In the genomic region with DNA sequence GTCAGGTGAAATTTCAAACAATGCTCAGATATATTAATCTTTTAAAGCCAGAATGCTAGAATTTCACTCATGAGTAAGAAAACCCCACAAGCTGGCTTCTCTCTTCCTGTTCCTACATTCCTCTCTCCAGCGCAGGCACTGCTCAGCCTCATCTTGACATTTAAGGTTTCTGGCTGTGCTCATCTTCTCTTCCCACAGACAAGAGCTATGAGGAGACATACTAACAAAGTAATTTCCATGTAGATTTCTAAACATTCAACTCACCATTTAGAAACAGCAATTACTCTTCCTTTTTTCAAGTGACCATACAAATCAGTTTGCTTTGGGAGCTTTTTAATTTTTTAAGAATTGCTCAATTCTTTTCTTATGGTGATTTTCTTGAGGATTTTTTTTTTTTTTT, we compare ENCODE assay signal across 27 cellular contexts. TPM values are rescaled to one million over a fixed set of nuclear protein-coding genes. Genes with fewer than 3 reads are reported as not detected.
DNase-seq lines count a peak whose midpoint lies in the region; ATAC-seq and TF ChIP-seq lines count a peak whose summit lies in the region.
"Had no signal": no experiment of that assay in that cellular context is flagged by ENCODE, and none has a peak within 500 bp of the region (broad histone marks: within the 10 kb centered on the region; RNA-seq: fewer than 3 reads in every experiment).

No MANE protein-coding gene starts in this region.

- DNase-seq in NB4 (ENCODE audit: low read depth) (peak; percentile 60), body of pancreas (peak in 1 of 4 donors; percentile 25), NCI-H1092 (lab: John Stamatoyannopoulos, UW) (no peak), suprapubic skin (ENCODE audit: low spot score in 2 of 2) (no peak), RKO (ENCODE audit: low spot score) (no peak)
- no peak for DNase-seq in activated T-cell treated with anti-CD3 and anti-CD28 coated beads, Interleukin-2, amount 50 U/mL, for 72 hours
- DNase-seq: activated CD8-positive, alpha-beta T cell treated with anti-CD3 and anti-CD28 coated beads for 36 hours; activated naive CD4-positive, alpha-beta T cell treated with Interleukin-2 at 50 U/mL for 16 hours; activated T-cell treated with anti-CD3 and anti-CD28 coated beads, Interleukin-2, amount 50 U/mL, for 1 hour; aorta; CD4-positive, alpha-beta memory T cell; cerebellar nuclear complex; DMS79; effector memory CD4-positive, alpha-beta T cell; heart right ventricle; NCI-H1436; NCI-H526; OCI-M1; SHP77; stimulated activated CD4-positive, alpha-beta T cell treated with anti-CD3 and anti-CD28 coated beads, Interleukin-4, amount 100 ng/mL, for 24 hours had no signal

- H3K4me1 ChIP-seq in BLaER1 treated with 17β-estradiol and CSF1 and Interleukin-3, amounts not matched to agents 10 nM and 100 nM: peaks cover 8 to 88% (median 53%) of the 10 kb centered on the region in 10 experiments
- no peaks in the 10 kb centered on the region for H3K4me1 ChIP-seq in body of pancreas
- peaks cover 18% of the 10 kb centered on the region for H3K4me1 ChIP-seq in mesodermal cell (ENCODE audit: control insufficient read depth, insufficient read depth, low read length, poor library complexity, severe bottlenecking)
- peaks cover 2% of the 10 kb centered on the region for H3K4me1 ChIP-seq in suprapubic skin

- H3K9me3 Mint-ChIP-seq in activated T-cell treated with anti-CD3 and anti-CD28 coated beads, Interleukin-2, amount 50 U/mL, for 72 hours: no peaks in the 10 kb centered on the region
- H3K9me3 Mint-ChIP-seq: activated CD8-positive, alpha-beta T cell treated with anti-CD3 and anti-CD28 coated beads for 36 hours; CD4-positive, alpha-beta memory T cell; nephron; T-helper 2 cell treated with Interferon-gamma antibody and Interleukin-4, amounts not matched to agents 5 μg/mL and 100 μg/mL, for 36 hours had no signal

- peak overlapping the region in 6 of 11 experiments; percentile 33 to 95 (median 70); a peak in 12 of 22 replicates for H3K4me2 ChIP-seq in BLaER1 treated with 17β-estradiol and CSF1 and Interleukin-3, amounts not matched to agents 10 nM and 100 nM
- H3K4me2 ChIP-seq: KMS-11 had no signal

- no peak overlapping the region for H3K27ac Mint-ChIP-seq in activated T-cell treated with anti-CD3 and anti-CD28 coated beads, Interleukin-2, amount 50 U/mL, for 72 hours
- H3K27ac Mint-ChIP-seq: activated CD8-positive, alpha-beta T cell treated with anti-CD3 and anti-CD28 coated beads for 36 hours; CD4-positive, alpha-beta memory T cell; nephron; progenitor cell of endocrine pancreas; T-helper 2 cell treated with Interferon-gamma antibody and Interleukin-4, amounts not matched to agents 5 μg/mL and 100 μg/mL, for 36 hours had no signal

- TF ChIP-seq EP300 in suprapubic skin (IDR thresholded peaks at IDR 0.05): no peak

- ATAC-seq in body of pancreas: peak; percentile 47
- no peak for ATAC-seq in activated T-cell treated with anti-CD3 and anti-CD28 coated beads, Interleukin-2, amount 50 U/mL, for 72 hours (replicated peaks in 1 of 2)
- ATAC-seq: activated CD8-positive, alpha-beta T cell treated with anti-CD3 and anti-CD28 coated beads for 36 hours; heart right ventricle had no signal

- TF ChIP-seq CTCF in NB4 (IDR thresholded peaks at IDR 0.05; ENCODE audit: low read depth, low read length): no peak
- no peak for TF ChIP-seq CTCF in body of pancreas (IDR thresholded peaks at IDR 0.05)
- TF ChIP-seq CTCF in suprapubic skin (IDR thresholded peaks at IDR 0.05): no peak

- no peak overlapping the region for H3K4me3 Mint-ChIP-seq in activated T-cell treated with anti-CD3 and anti-CD28 coated beads, Interleukin-2, amount 50 U/mL, for 72 hours
- H3K4me3 Mint-ChIP-seq: activated CD8-positive, alpha-beta T cell treated with anti-CD3 and anti-CD28 coated beads for 36 hours; CD4-positive, alpha-beta memory T cell; nephron; T-helper 2 cell treated with Interferon-gamma antibody and Interleukin-4, amounts not matched to agents 5 μg/mL and 100 μg/mL, for 36 hours had no signal

- peak overlapping the region in 9 of 11 experiments; percentile 2 to 98 (median 90); a peak in 15 of 22 replicates for H3K27ac ChIP-seq in BLaER1 treated with 17β-estradiol and CSF1 and Interleukin-3, amounts not matched to agents 10 nM and 100 nM
- H3K27ac ChIP-seq in body of pancreas (no peak overlapping the region), mesodermal cell (ENCODE audit: low read depth, low read length, severe bottlenecking) (peak overlapping the region; percentile 88), suprapubic skin (no peak overlapping the region)
- H3K27ac ChIP-seq: heart right ventricle, KMS-11, skin epidermis had no signal

- no peaks in the 10 kb centered on the region for H3K36me3 ChIP-seq in BLaER1 treated with 17β-estradiol and CSF1 and Interleukin-3, amounts not matched to agents 10 nM and 100 nM
- no peaks in the 10 kb centered on the region for H3K36me3 ChIP-seq in body of pancreas (replicated peaks in 1 of 2; ENCODE audit: insufficient read depth in 1 of 2, low read depth in 2 of 2)
- no peaks in the 10 kb centered on the region for H3K36me3 ChIP-seq in mesodermal cell (ENCODE audit: control insufficient read depth, insufficient read depth, low read length)
- no peaks in the 10 kb centered on the region for H3K36me3 ChIP-seq in suprapubic skin
- H3K36me3 ChIP-seq: heart right ventricle had no signal

- no peaks in the 10 kb centered on the region for H4K20me1 ChIP-seq in BLaER1 treated with 17β-estradiol and CSF1 and Interleukin-3, amounts not matched to agents 10 nM and 100 nM

- peak overlapping the region in 5 of 11 experiments; percentile 6 to 61 (median 42); a peak in 9 of 22 replicates for H3K9ac ChIP-seq in BLaER1 treated with 17β-estradiol and CSF1 and Interleukin-3, amounts not matched to agents 10 nM and 100 nM
- H3K9ac ChIP-seq: KMS-11 had no signal

- 79 to 96% methylated on average over 1 of the region's 1 CpG for WGBS in body of pancreas, 2 donors
- WGBS in mesodermal cell (ENCODE audit: insufficient coverage in 2 of 2), 2 experiments: 70 to 71% methylated on average over 1 of the region's 1 CpG
- WGBS in suprapubic skin: 64% methylated on average over 1 of the region's 1 CpG

- no peaks in the 10 kb centered on the region for H3K27me3 ChIP-seq in BLaER1 treated with 17β-estradiol and CSF1 and Interleukin-3, amounts not matched to agents 10 nM and 100 nM
- H3K27me3 ChIP-seq in body of pancreas (no peaks in the 10 kb centered on the region), suprapubic skin (no peaks in the 10 kb centered on the region)

- peaks cover 0 to 12% (median 0%) of the 10 kb centered on the region in 11 experiments; a peak in 8 of 22 replicates for H3K9me3 ChIP-seq in BLaER1 treated with 17β-estradiol and CSF1 and Interleukin-3, amounts not matched to agents 10 nM and 100 nM (replicated peaks in 1 of 11)
- H3K9me3 ChIP-seq in body of pancreas (no peaks in the 10 kb centered on the region), mesodermal cell (ENCODE audit: control insufficient read depth, low read length) (no peaks in the 10 kb centered on the region), suprapubic skin (no peaks in the 10 kb centered on the region)
- H3K9me3 ChIP-seq: heart right ventricle had no signal

- H3K4me1 Mint-ChIP-seq in activated T-cell treated with anti-CD3 and anti-CD28 coated beads, Interleukin-2, amount 50 U/mL, for 72 hours (ENCODE audit: low read depth): peaks cover 6% of the 10 kb centered on the region
- H3K4me1 Mint-ChIP-seq: nephron had no signal

- TF ChIP-seq POLR2A in NB4 (IDR thresholded peaks at IDR 0.05; ENCODE audit: extremely low read depth, insufficient read length): no peak
- TF ChIP-seq POLR2A in body of pancreas (IDR thresholded peaks at IDR 0.05): no peak
- no peak for TF ChIP-seq POLR2A in suprapubic skin (IDR thresholded peaks at IDR 0.05)

- H3K4me3 ChIP-seq in BLaER1 treated with 17β-estradiol and CSF1 and Interleukin-3, amounts not matched to agents 10 nM and 100 nM: no peak overlapping the region
- no peak overlapping the region for H3K4me3 ChIP-seq in NB4 (ENCODE audit: low read depth, low read length)
- H3K4me3 ChIP-seq in body of pancreas: no peak overlapping the region
- no peak overlapping the region for H3K4me3 ChIP-seq in mesodermal cell (ENCODE audit: extremely low read depth, insufficient read depth, low read length, poor library complexity, severe bottlenecking)
- H3K4me3 ChIP-seq in suprapubic skin: no peak overlapping the region
- H3K4me3 ChIP-seq: heart right ventricle, skin epidermis had no signal

- H3K36me3 Mint-ChIP-seq in activated T-cell treated with anti-CD3 and anti-CD28 coated beads, Interleukin-2, amount 50 U/mL, for 72 hours (ENCODE audit: insufficient read depth in 2 of 2): no peaks in the 10 kb centered on the region
- H3K36me3 Mint-ChIP-seq: CD4-positive, alpha-beta memory T cell had no signal

- peaks cover 19% of the 10 kb centered on the region for H3K27me3 Mint-ChIP-seq in activated T-cell treated with anti-CD3 and anti-CD28 coated beads, Interleukin-2, amount 50 U/mL, for 72 hours (ENCODE audit: low read depth)

- intact Hi-C loops in body of pancreas (cut with DNase I): no loop called here

RNA-seq across cellular contexts. Expression of a gene that starts 7.8 kb away (rescaled TPM):
- total RNA-seq in body of pancreas (10 to 100 TPM in 1 of 2 donors, 1 to 10 TPM in 1; 7.6 to 13.0 TPM), suprapubic skin (10 to 100 TPM; 11.7 to 24.8 (median 21.6) TPM)
- 15.8 TPM for polyA plus RNA-seq in mesodermal cell (2013, experiment 1 of 2)
- polyA plus RNA-seq in mesodermal cell (2013, experiment 2 of 2): 13.2 TPM
- total RNA-seq in activated T-cell treated with anti-CD3 and anti-CD28 coated beads, Interleukin-2, amount 50 U/mL, for 72 hours: 10 to 100 TPM; 29.2 to 44.8 TPM

Comparison
In these comparisons a context has a peak if more than half of its experiments do, and no peak if none do; other contexts are left out.
1. H3K27ac ChIP-seq: peak in BLaER1 treated with 17β-estradiol and CSF1 and Interleukin-3, amounts not matched to agents 10 nM and 100 nM (9 of 11) and mesodermal cell (single experiment); none in body of pancreas (0 of 4) and suprapubic skin (single experiment).